In the genomic region with DNA sequence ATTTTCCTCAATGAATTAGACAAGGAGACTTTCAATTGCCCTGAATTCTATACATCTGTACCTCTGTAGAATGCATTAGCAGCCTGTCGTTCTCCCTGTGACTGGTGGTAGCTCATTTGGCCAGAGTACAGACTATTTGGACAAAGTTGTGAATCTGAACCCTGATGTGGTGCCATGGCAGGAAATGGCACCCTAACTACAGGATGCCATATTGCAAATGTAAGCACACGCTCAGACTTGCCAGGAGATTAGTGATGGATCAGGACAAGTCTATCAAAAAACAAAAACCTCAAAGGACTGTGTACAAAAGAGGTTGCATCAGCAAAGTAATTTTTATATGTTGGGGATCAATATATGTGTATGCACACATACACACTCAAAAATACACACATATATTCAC, we compare ENCODE assay signal across 17 cellular contexts. TPM values are rescaled to one million over a fixed set of nuclear protein-coding genes. Genes with fewer than 3 reads are reported as not detected.
DNase-seq lines count a peak whose midpoint lies in the region; ATAC-seq, FAIRE-seq and TF ChIP-seq lines count a peak whose summit lies in the region.
"Had no signal": no experiment of that assay in that cellular context is flagged by ENCODE, and none has a peak within 500 bp of the region (broad histone marks: within the 10 kb centered on the region; RNA-seq: fewer than 3 reads in every experiment).

No MANE protein-coding gene starts in this region.

- peaks cover 3% of the 10 kb centered on the region for H3K4me1 ChIP-seq in left ventricle myocardium inferior
- H3K4me1 ChIP-seq in RWPE2 (ENCODE audit: insufficient read depth, poor library complexity, severe bottlenecking) = peaks cover 12% of the 10 kb centered on the region
- H3K4me1 ChIP-seq in keratinocyte (ENCODE audit: control insufficient read depth, extremely low read depth, insufficient read depth, low read length) = peaks cover 5% of the 10 kb centered on the region
- H3K4me1 ChIP-seq: A549 had no signal

- no peak for TF ChIP-seq CTCF in left ventricle myocardium inferior (IDR thresholded peaks at IDR 0.05; ENCODE audit: borderline replicate concordance)
- no peak for TF ChIP-seq CTCF in RWPE2 (IDR thresholded peaks at IDR 0.05; ENCODE audit: poor library complexity, severe bottlenecking)
- no peak for TF ChIP-seq CTCF in keratinocyte (optimal IDR thresholded peaks at IDR 0.05 in 1 of 3, IDR thresholded peaks at IDR 0.05 in 1 of 3, conservative IDR thresholded peaks at IDR 0.05 in 1 of 3; ENCODE audit: extremely low read depth in 1 of 3, insufficient read depth in 2 of 3, low read length in 3 of 3)

- ATAC-seq in left ventricle myocardium superior (no peak), RWPE2 (ENCODE audit: low read depth) (no peak), sciatic nerve (no peak)
- ATAC-seq: A549, HepG2 had no signal

- no peaks in the 10 kb centered on the region for H3K27me3 ChIP-seq in left ventricle myocardium inferior (ENCODE audit: low read depth)
- H3K27me3 ChIP-seq in RWPE2 (ENCODE audit: insufficient read depth, poor library complexity, severe bottlenecking) = no peaks in the 10 kb centered on the region
- no peaks in the 10 kb centered on the region for H3K27me3 ChIP-seq in keratinocyte (ENCODE audit: control insufficient read depth, extremely low read depth, insufficient read depth, low read length)

- no peaks in the 10 kb centered on the region for H3K9me1 ChIP-seq in keratinocyte (ENCODE audit: control insufficient read depth, extremely low read depth, insufficient read depth, low read length)

- FAIRE-seq in keratinocyte (lab: Jason Lieb, UNC) = peak; percentile 5
- FAIRE-seq: A549, H54, HepG2 had no signal

- H3K36me3 ChIP-seq in left ventricle myocardium inferior (no peaks in the 10 kb centered on the region), RWPE2 (ENCODE audit: low read depth) (no peaks in the 10 kb centered on the region), keratinocyte (ENCODE audit: control insufficient read depth in 2 of 2, extremely low read depth in 1 of 2, insufficient read depth in 2 of 2, low read length in 2 of 2) (no peaks in the 10 kb centered on the region)

- H3K27ac ChIP-seq in left ventricle myocardium inferior (replicated peaks) (peak overlapping the region; percentile 6), RWPE2 (ENCODE audit: poor library complexity, severe bottlenecking) (peak overlapping the region; percentile 7), keratinocyte (ENCODE audit: control insufficient read depth, insufficient read depth, low read length) (no peak overlapping the region)
- H3K27ac ChIP-seq: A549, KMS-11 had no signal

- H3K4me2 ChIP-seq in keratinocyte (ENCODE audit: control insufficient read depth, extremely low read depth, insufficient read depth, low read depth, low read length) = peak overlapping the region; percentile 25
- H3K4me2 ChIP-seq: A549, KMS-11 had no signal

- dilution Hi-C loops in keratinocyte (cut with MboI; ENCODE audit: extremely low pct_ligation_motif_present, low sequenced_read_pairs) = no loop called here

- intact Hi-C loops in left ventricle myocardium inferior (cut with micrococcal nuclease) (no loop called here), left ventricle myocardium superior (cut with micrococcal nuclease) (no loop called here), sciatic nerve (cut with DNase I) (no loop called here)

- H3K9ac ChIP-seq in keratinocyte (ENCODE audit: control insufficient read depth, extremely low read depth, insufficient read depth, low read length) = no peak overlapping the region
- H3K9ac ChIP-seq: KMS-11 had no signal

- H3K79me2 ChIP-seq in keratinocyte (ENCODE audit: control insufficient read depth, insufficient read depth, low read length) = no peaks in the 10 kb centered on the region

- no peak overlapping the region for H3K4me3 ChIP-seq in left ventricle myocardium inferior
- no peak overlapping the region for H3K4me3 ChIP-seq in RWPE2 (ENCODE audit: severe bottlenecking)
- no peak overlapping the region for H3K4me3 ChIP-seq in keratinocyte (ENCODE audit: control insufficient read depth in 2 of 3, extremely low read depth in 1 of 3, insufficient read depth in 2 of 3, low read depth in 1 of 3, low read length in 3 of 3)
- H3K4me3 ChIP-seq: A549 had no signal

- peak overlapping the region; percentile 27 for H2AFZ ChIP-seq in keratinocyte (ENCODE audit: control insufficient read depth, low read length)

- DNase-seq in left ventricle myocardium inferior (no peak), left ventricle myocardium superior (no peak), RWPE2 (ENCODE audit: low spot score) (no peak), keratinocyte (ENCODE audit: low read depth, low spot score) (no peak), T-helper 2 cell (no peak), mucosa of gallbladder (ENCODE audit: low spot score) (no peak), sciatic nerve (ENCODE audit: low spot score) (no peak), NCI-H146 treated with DMSO at 0.1 percent for 48 hours (lab: John Stamatoyannopoulos, UW; ENCODE audit: unreplicated experiment) (no peak)
- DNase-seq: AML-193, COR-L47, NCI-H1092 treated with DMSO at 0.1 percent for 48 hours, NCI-H2029, OCI-M1 had no signal

- peaks cover 4% of the 10 kb centered on the region for H3K9me3 ChIP-seq in left ventricle myocardium inferior (replicated peaks)
- H3K9me3 ChIP-seq in RWPE2 (ENCODE audit: severe bottlenecking) = no peaks in the 10 kb centered on the region
- H3K9me3 ChIP-seq in keratinocyte (ENCODE audit: control insufficient read depth, low read depth, low read length) = no peaks in the 10 kb centered on the region
- H3K9me3 ChIP-seq: A549 had no signal

- H4K20me1 ChIP-seq in keratinocyte (ENCODE audit: control insufficient read depth, extremely low read depth, insufficient read depth, low read length) = no peaks in the 10 kb centered on the region

RNA-seq across cellular contexts. Expression of a gene that starts 58.3 kb away (rescaled TPM):
- total RNA-seq in left ventricle myocardium inferior = 8.8 TPM
- total RNA-seq in left ventricle myocardium superior = 5.7 TPM
- polyA plus RNA-seq in keratinocyte = 0.09 to 0.14 TPM (median 0.10 TPM) in 3 replicates
- 0.04 TPM for polyA plus RNA-seq in keratinocyte (2011; ENCODE audit: low read depth)
- polyA plus RNA-seq in keratinocyte (2011; cell fraction: cytosol; rRNA removed) = 0.08 and 0.11 TPM in 2 replicates
- polyA plus RNA-seq in keratinocyte (2011; cell fraction: nucleus; rRNA removed) = 0.69 and 0.85 TPM in 2 replicates
- 0.05 and 0.23 TPM in 2 replicates for polyA plus RNA-seq in keratinocyte (2012; ENCODE audit: low replicate concordance)
- 0.30 to 0.58 TPM (median 0.53 TPM) in 3 replicates for polyA minus RNA-seq in keratinocyte
- polyA minus RNA-seq in keratinocyte (2011; cell fraction: cytosol; rRNA and poly(A)+ RNA removed) = not detected
- polyA minus RNA-seq in keratinocyte (2011; cell fraction: nucleus; rRNA and poly(A)+ RNA removed) = 2.1 and 4.7 TPM in 2 replicates
- 13.1 TPM for total RNA-seq in mucosa of gallbladder
- total RNA-seq in sciatic nerve = 110 TPM
- total RNA-seq: HepG2 had no signal
- polyA plus RNA-seq: HepG2 had no signal
